In the genomic region with DNA sequence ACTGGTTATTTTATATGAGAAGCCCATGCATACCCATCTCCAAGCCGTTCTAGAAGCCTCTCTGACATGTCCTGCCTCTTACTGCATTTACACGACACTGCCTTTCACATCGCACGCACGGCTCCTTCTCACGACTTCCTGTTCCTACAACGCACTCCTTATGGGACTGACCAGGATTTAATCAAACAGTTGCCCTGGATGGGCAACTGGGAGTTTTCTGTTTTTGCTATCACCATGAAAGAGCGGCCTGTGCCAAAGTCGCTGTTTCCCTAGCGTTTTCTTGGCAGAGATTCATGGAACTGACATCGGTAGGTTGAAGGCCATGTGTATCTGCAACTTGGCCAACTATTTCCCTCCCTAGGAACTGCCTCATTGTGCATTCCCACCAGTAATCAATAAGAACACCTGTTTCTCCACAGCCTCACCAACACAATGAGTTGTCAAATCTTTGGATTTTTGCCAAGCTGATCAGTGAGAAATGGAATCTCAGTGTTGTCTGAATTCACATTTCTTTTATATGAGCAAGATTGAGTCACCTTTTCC, we compare ENCODE assay signal across 11 cellular contexts.
DNase-seq lines count a peak whose midpoint lies in the region; ATAC-seq and TF ChIP-seq lines count a peak whose summit lies in the region.
"Had no signal": no experiment of that assay in that cellular context is flagged by ENCODE, and none has a peak within 500 bp of the region (broad histone marks: within the 10 kb centered on the region; RNA-seq: fewer than 3 reads in every experiment).

No MANE protein-coding gene starts in this region.

- peaks cover 49% of the 10 kb centered on the region for H3K4me1 Mint-ChIP-seq in brain

- H3K36me3 Mint-ChIP-seq in brain = no peaks in the 10 kb centered on the region

- H3K36me3 ChIP-seq in left ventricle myocardium inferior (no peaks in the 10 kb centered on the region), thoracic aorta (no peaks in the 10 kb centered on the region)

- H3K27me3 ChIP-seq in left ventricle myocardium inferior (ENCODE audit: low read depth) (peaks cover 5% of the 10 kb centered on the region), thoracic aorta (replicated peaks; ENCODE audit: insufficient read depth) (no peaks in the 10 kb centered on the region)

- H3K27ac Mint-ChIP-seq in brain = peak overlapping the region in 4 of 5 experiments; percentile 78 to 95 (median 90)

- TF ChIP-seq CTCF in brain (conservative IDR thresholded peaks at IDR 0.05) (no peak), left ventricle myocardium inferior (IDR thresholded peaks at IDR 0.05; ENCODE audit: borderline replicate concordance) (no peak), thoracic aorta (IDR thresholded peaks at IDR 0.05) (no peak)

- H3K9me3 ChIP-seq in left ventricle myocardium inferior (replicated peaks) (no peaks in the 10 kb centered on the region), thoracic aorta (no peaks in the 10 kb centered on the region)

- no peaks in the 10 kb centered on the region for H3K27me3 Mint-ChIP-seq in brain

- peak overlapping the region; percentile 14 for H3K4me3 ChIP-seq in left ventricle myocardium inferior
- no peak overlapping the region for H3K4me3 ChIP-seq in thoracic aorta

- H3K4me1 ChIP-seq in left ventricle myocardium inferior = peaks cover 49% of the 10 kb centered on the region
- H3K4me1 ChIP-seq in thoracic aorta (ENCODE audit: control insufficient read depth in 1 of 2, low read depth in 2 of 2) = peaks cover 8 to 33% of the 10 kb centered on the region in 2 donors

- H3K4me3 Mint-ChIP-seq in brain = peak overlapping the region in 4 of 5 experiments; percentile 5 to 50 (median 47)

- intact Hi-C loops in left ventricle myocardium inferior (cut with micrococcal nuclease) = no loop called here

- peak overlapping the region; percentile 92 for H3K27ac ChIP-seq in left ventricle myocardium inferior (replicated peaks)
- H3K27ac ChIP-seq in thoracic aorta = peak overlapping the region; percentile 51 to 71
- H3K27ac ChIP-seq: KMS-11 had no signal

- peaks cover 0 to 7% (median 4%) of the 10 kb centered on the region in 5 experiments for H3K9me3 Mint-ChIP-seq in brain

- no peak for ATAC-seq in thoracic aorta (ENCODE audit: insufficient number of reproducible peaks, low FRiP score, low read depth)

- DNase-seq in NCI-H1092 treated with DMSO at 0.1 percent for 48 hours (lab: John Stamatoyannopoulos, UW) (peak; percentile 46), NCI-H1092 (lab: John Stamatoyannopoulos, UW) (no peak), left ventricle myocardium inferior (no peak), thoracic aorta (ENCODE audit: low spot score) (no peak), cerebellar nuclear complex (lab: John Stamatoyannopoulos, UW) (no peak), amniotic stem cell (lab: John Stamatoyannopoulos, UW) (no peak)
- no peak for DNase-seq in stimulated activated CD4-positive, alpha-beta T cell treated with anti-CD3 and anti-CD28 coated beads, Interleukin-2, amount 100 ng/mL, for 48 hours
- DNase-seq: nucleus accumbens, OCI-M1 had no signal
